In genomic region chrX:41308884-41309655, GRCh38 we compare ENCODE assay signal across 1 cellular context.
TF ChIP-seq lines count a peak whose summit lies in the region.

No MANE protein-coding gene starts in this region.

TF ChIP-seq in H1, 55 proteins besides CTCF, POLR2A, EP300 and RAD21 (continued from another document):
- TF ChIP-seq SIN3A (conservative IDR thresholded peaks at IDR 0.05 in 1 of 2, IDR thresholded peaks at IDR 0.05 in 1 of 2; ENCODE audit: low read depth in 1 of 2, low read length in 2 of 2) = no peak
- no peak for TF ChIP-seq CBX5 (IDR thresholded peaks at IDR 0.05; ENCODE audit: low read depth, low read length)
- TF ChIP-seq ASH2L (IDR thresholded peaks at IDR 0.05; ENCODE audit: low read length) = no peak
- no peak for TF ChIP-seq CHD2 (IDR thresholded peaks at IDR 0.05; ENCODE audit: low read length)
- no peak for TF ChIP-seq TAF7 (optimal IDR thresholded peaks at IDR 0.05; ENCODE audit: borderline replicate concordance, low read depth, low read length)
- TF ChIP-seq JUND (IDR thresholded peaks at IDR 0.05; ENCODE audit: low read length) = no peak
- no peak for TF ChIP-seq RFX5 (IDR thresholded peaks at IDR 0.05; ENCODE audit: borderline replicate concordance, low read depth, low read length)
- TF ChIP-seq RBBP5 (IDR thresholded peaks at IDR 0.05; ENCODE audit: borderline replicate concordance, low read depth, low read length) = no peak
